In genomic region chr2:131093066-131093842, GRCh38 we compare ENCODE assay signal across 1 cellular context.
TF ChIP-seq lines count a peak whose summit lies in the region.

TSS of gene FAM168B (minus strand) at chr2:131093460. CDS start at chr2:131082646, 10,814 bp downstream.

TF ChIP-seq in GM23338, 12 proteins besides CTCF, POLR2A, EP300 and RAD21 (continued from another document):
- TF ChIP-seq ZNF462 (CRISPR knock-in tag; IDR thresholded peaks at IDR 0.05) (no peak), ETS1 (IDR thresholded peaks at IDR 0.05) (peak; percentile 25; the same call in 1 of the 2 replicates), POLR2AphosphoS5 (IDR thresholded peaks at IDR 0.05; ENCODE audit: low read depth) (peak; percentile 72)
TF ChIP-seq in GM23338: peak in this region for 3.
